In genomic region chr1:165143437-165144065, GRCh38 we compare ENCODE assay signal across 9 cellular contexts.
DNase-seq lines count a peak whose midpoint lies in the region; ATAC-seq and TF ChIP-seq lines count a peak whose summit lies in the region.
"Had no signal": no experiment of that assay in that cellular context is flagged by ENCODE, and none has a peak within 500 bp of the region (broad histone marks: within the 10 kb centered on the region; RNA-seq: fewer than 3 reads in every experiment).

No MANE protein-coding gene starts in this region.

- peak in 2 of 3 donors; percentile 19 to 21 for TF ChIP-seq CTCF in breast epithelium (IDR thresholded peaks at IDR 0.05)
- peak; percentile 83 for TF ChIP-seq CTCF in retinal pigment epithelial cell (conservative IDR thresholded peaks at IDR 0.05; ENCODE audit: low read depth, low read length)

- no peak overlapping the region for H3K27ac ChIP-seq in breast epithelium

- POLR2A ChIA-PET in naive thymus-derived CD8-positive, alpha-beta T cell (lab: Charles Lee) = no interaction called here

- no peaks in the 10 kb centered on the region for H3K4me1 ChIP-seq in breast epithelium

- no peak for TF ChIP-seq POLR2A in breast epithelium (IDR thresholded peaks at IDR 0.05)

- no peaks in the 10 kb centered on the region for H3K36me3 Mint-ChIP-seq in naive thymus-derived CD8-positive, alpha-beta T cell
- H3K36me3 Mint-ChIP-seq: naive B cell had no signal

- intact Hi-C loops in breast epithelium (cut with DNase I; ENCODE audit: low total_unique reads) (no loop called here), left cardiac atrium (cut with DNase I) (no loop called here)

- no peaks in the 10 kb centered on the region for H3K9me3 ChIP-seq in breast epithelium

- peak; percentile 56 for DNase-seq in activated CD4-positive, alpha-beta T cell treated with anti-CD3 and anti-CD28 coated beads for 48 hours
- DNase-seq in activated CD4-positive, alpha-beta T cell treated with anti-CD3 and anti-CD28 coated beads, Interleukin-2, amount 50 U/mL, for 1 hour = no peak
- DNase-seq in NCI-H69 (lab: John Stamatoyannopoulos, UW) (peak; percentile 62), breast epithelium (ENCODE audit: low spot score in 2 of 2) (no peak), retinal pigment epithelial cell (ENCODE audit: low read depth) (no peak), NCI-H774 (lab: John Stamatoyannopoulos, UW) (no peak), left cardiac atrium (no peak)
- DNase-seq in naive thymus-derived CD8-positive, alpha-beta T cell = no peak
- DNase-seq: naive B cell had no signal

- peaks cover 6 to 32% (median 16%) of the 10 kb centered on the region in 5 donors for H3K27me3 Mint-ChIP-seq in naive thymus-derived CD8-positive, alpha-beta T cell

- peaks cover 0 to 5% of the 10 kb centered on the region in 2 donors for H3K27me3 ChIP-seq in breast epithelium

- no peak overlapping the region for H3K4me3 ChIP-seq in breast epithelium
- H3K4me3 ChIP-seq in retinal pigment epithelial cell (ENCODE audit: low read length) = no peak overlapping the region

- peaks cover 0 to 1% (median 0%) of the 10 kb centered on the region in 9 donors for H3K9me3 Mint-ChIP-seq in naive thymus-derived CD8-positive, alpha-beta T cell

- no peak overlapping the region for H3K27ac Mint-ChIP-seq in naive thymus-derived CD8-positive, alpha-beta T cell
- H3K27ac Mint-ChIP-seq: naive B cell had no signal

- no peaks in the 10 kb centered on the region for H3K36me3 ChIP-seq in breast epithelium

- no peak for ATAC-seq in naive thymus-derived CD8-positive, alpha-beta T cell
- no peak for ATAC-seq in left cardiac atrium

- H3K4me3 Mint-ChIP-seq in naive thymus-derived CD8-positive, alpha-beta T cell = no peak overlapping the region
- H3K4me3 Mint-ChIP-seq: naive B cell had no signal

- H3K4me1 Mint-ChIP-seq in naive thymus-derived CD8-positive, alpha-beta T cell = peaks cover 0 to 8% (median 3%) of the 10 kb centered on the region in 4 donors

Comparison
In these comparisons a context has a peak if more than half of its experiments do, and no peak if none do; other contexts are left out.
1. DNase-seq: peak in activated CD4-positive, alpha-beta T cell treated with anti-CD3 and anti-CD28 coated beads for 48 hours (single experiment) and NCI-H69 (single experiment); none in activated CD4-positive, alpha-beta T cell treated with anti-CD3 and anti-CD28 coated beads, Interleukin-2, amount 50 U/mL, for 1 hour (single experiment), breast epithelium (0 of 2), retinal pigment epithelial cell (single experiment), naive thymus-derived CD8-positive, alpha-beta T cell (0 of 10), NCI-H774 (single experiment) and left cardiac atrium (single experiment).